In genomic region chr12:67651380-67651695, GRCh38 we compare ENCODE assay signal across 8 cellular contexts. TPM values are rescaled to one million over a fixed set of nuclear protein-coding genes. Genes with fewer than 3 reads are reported as not detected.
A peak's percentile ranks its signal among the peaks of the same experiment; 100 is the strongest.
DNase-seq lines count a peak whose midpoint lies in the region; ATAC-seq and TF ChIP-seq lines count a peak whose summit lies in the region.

No MANE protein-coding gene starts in this region.

- H3K27me3 Mint-ChIP-seq in Calu3 (ENCODE audit: unreplicated experiment) = no peaks in the 10 kb centered on the region

- H3K36me3 Mint-ChIP-seq in Calu3 (ENCODE audit: insufficient read depth, unreplicated experiment) = peaks cover 57% of the 10 kb centered on the region

- peaks cover 61% of the 10 kb centered on the region for H4K20me1 ChIP-seq in OCI-LY3 (ENCODE audit: insufficient read depth, low read length)

- peak overlapping the region; percentile 99 for H3K4me3 ChIP-seq in OCI-LY3 (ENCODE audit: low read length)
- H3K4me3 ChIP-seq in uterus = no peak overlapping the region

- no peak for TF ChIP-seq POLR2A in uterus (IDR thresholded peaks at IDR 0.05)

- ATAC-seq in GM21390 (IDR thresholded peaks at IDR 0.05; ENCODE audit: unreplicated experiment) (peak; percentile 28), HG02623 (IDR thresholded peaks at IDR 0.05; ENCODE audit: unreplicated experiment) (no peak)

- TSS peak; percentile 20 for BruUV-seq in Calu3 (replicated peaks; lab: Mats Ljungman, UMichigan)

- H3K4me1 Mint-ChIP-seq in Calu3 (ENCODE audit: low read depth, unreplicated experiment) = peaks cover 56% of the 10 kb centered on the region

- no peaks in the 10 kb centered on the region for H3K9me3 ChIP-seq in OCI-LY3 (ENCODE audit: insufficient read depth, low read length)
- H3K9me3 ChIP-seq in uterus = no peaks in the 10 kb centered on the region

- no peaks in the 10 kb centered on the region for H3K27me3 ChIP-seq in OCI-LY3 (ENCODE audit: low read depth, low read length)
- no peaks in the 10 kb centered on the region for H3K27me3 ChIP-seq in uterus

- intact Hi-C loops in Calu3 (cut with micrococcal nuclease; ENCODE audit: unreplicated experiment) = loop anchor here (2.0 to 5.0 kb wide), 4 partner anchors 97 to 294 kb away; no protein-coding TSS in a partner anchor
- intact Hi-C loops in uterus (cut with DNase I; ENCODE audit: low total_unique reads) = no loop called here

- H3K36me3 ChIP-seq in OCI-LY3 (replicated peaks; ENCODE audit: low read depth, low read length) = peaks cover 27% of the 10 kb centered on the region
- H3K36me3 ChIP-seq in uterus = no peaks in the 10 kb centered on the region

- no peaks in the 10 kb centered on the region for H3K9me3 Mint-ChIP-seq in Calu3 (ENCODE audit: low read depth, unreplicated experiment)

- H3K27ac ChIP-seq in OCI-LY3 (ENCODE audit: low read length) (no peak overlapping the region), uterus (peak overlapping the region in 1 of 2 donors; percentile 97)

- CTCF ChIA-PET in Calu3 (lab: Charles Lee) = no interaction called here

- H3K9ac ChIP-seq in OCI-LY3 (ENCODE audit: low read length) = no peak overlapping the region

- peak overlapping the region; percentile 93 for H3K27ac Mint-ChIP-seq in Calu3 (ENCODE audit: unreplicated experiment)

- peak overlapping the region; percentile 84 for H3K4me3 Mint-ChIP-seq in Calu3 (ENCODE audit: low read depth, unreplicated experiment)

- peaks cover 18% of the 10 kb centered on the region for H3K4me1 ChIP-seq in OCI-LY3 (ENCODE audit: low read length)
- H3K4me1 ChIP-seq in uterus = no peaks in the 10 kb centered on the region

- peak overlapping the region; percentile 100 for H3K4me2 ChIP-seq in OCI-LY3 (ENCODE audit: low read length)

- H3K79me2 ChIP-seq in OCI-LY3 (ENCODE audit: low read length) = peaks cover 77% of the 10 kb centered on the region

- in situ Hi-C loops in T47D (cut with HindIII; ENCODE audit: low pct_unique_long_range_greater_than_20kb, low sequenced_read_pairs) = no loop called here

- TF ChIP-seq CTCF in Calu3 (IDR thresholded peaks at IDR 0.05; ENCODE audit: unreplicated experiment) (peak; percentile 31), OCI-LY3 (IDR thresholded peaks at IDR 0.05; ENCODE audit: low read depth, low read length) (peak; percentile 32), uterus (IDR thresholded peaks at IDR 0.05) (peak in 2 of 4 experiments; percentile 26 to 28)

- H2AFZ ChIP-seq in OCI-LY3 (ENCODE audit: low read depth, low read length) = no peak overlapping the region

- DNase-seq in Calu3 = peak; percentile 27
- DNase-seq in T47D (ENCODE audit: low read depth in 1 of 2, low spot score in 1 of 2) = peak; percentile 30 to 36
- DNase-seq in medulla oblongata (ENCODE audit: extremely low spot score) = peak; percentile 64
- DNase-seq in NCI-H226 = no peak
- no peak for DNase-seq in uterus

RNA-seq across cellular contexts. Expression of gene DYRK2, which starts 2.8 kb away (rescaled TPM):
- total RNA-seq in Calu3 (2022) (62.3 and 74.6 TPM in 2 replicates), uterus (10 to 100 TPM; 21.5 to 59.7 (median 34.7) TPM)

Comparison
In these comparisons a context has a peak if more than half of its experiments do, and no peak if none do; other contexts are left out.
1. DNase-seq: peak in Calu3 (single experiment), T47D (2 of 2) and medulla oblongata (single experiment); none in NCI-H226 (single experiment) and uterus (0 of 2).